In the genomic region with DNA sequence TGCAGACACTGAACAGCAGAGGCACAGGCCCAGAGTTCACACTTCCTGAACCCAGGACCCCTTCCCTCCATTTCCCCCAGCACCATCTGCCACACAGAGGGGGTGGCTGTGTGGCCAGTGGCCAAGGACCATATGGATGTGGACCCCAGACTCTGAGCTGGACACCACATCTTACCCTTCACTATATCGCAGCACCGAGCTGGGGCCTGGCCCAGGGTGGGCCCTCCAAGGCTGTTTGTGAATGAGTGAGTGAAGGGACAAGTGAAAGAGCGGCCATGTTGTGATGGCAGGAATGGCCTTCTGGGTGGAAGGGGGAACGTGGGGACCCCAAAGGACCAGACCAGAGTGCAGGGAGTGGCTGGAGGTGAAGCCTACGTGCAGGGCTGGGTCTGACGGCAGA, we compare ENCODE assay signal across 24 cellular contexts.
"Had no signal": no experiment of that assay in that cellular context is flagged by ENCODE, and none has a peak within 500 bp of the region (broad histone marks: within the 10 kb centered on the region; RNA-seq: fewer than 3 reads in every experiment).

No MANE protein-coding gene starts in this region.

- H3K27me3 ChIP-seq: neutrophil, pancreas, right lobe of liver, tibial nerve, uterus had no signal

- H3K9me3 ChIP-seq: mucosa of descending colon, neutrophil, pancreas, psoas muscle, right lobe of liver, tibial nerve, uterus had no signal

- H3K36me3 ChIP-seq: neutrophil, pancreas, right lobe of liver, uterus had no signal

- H3K4me3 ChIP-seq: lung, mucosa of descending colon, pancreas, psoas muscle, right lobe of liver, smooth muscle cell, tibial nerve, uterus had no signal

- H3K27ac ChIP-seq: neutrophil, pancreas, psoas muscle, right lobe of liver, tibial nerve, uterus had no signal

- H3K4me2 ChIP-seq: smooth muscle cell had no signal

- DNase-seq: hypothalamus; islet precursor cell; midbrain; naive thymus-derived CD4-positive, alpha-beta T cell; occipital lobe; right lobe of liver; stimulated activated CD4-positive, alpha-beta T cell treated with anti-CD3 and anti-CD28 coated beads, Interleukin-1b, Interleukin-23, amount 100 ng/mL, for 48 hours; stimulated activated CD4-positive, alpha-beta T cell treated with anti-CD3 and anti-CD28 coated beads, Interleukin-2, amount 100 ng/mL, for 48 hours; stimulated activated CD4-positive, alpha-beta T cell treated with anti-CD3 and anti-CD28 coated beads, Interleukin-4, amount 100 ng/mL, for 4 hours; stimulated activated CD8-positive, alpha-beta memory T cell treated with anti-CD3 and anti-CD28 coated beads, Interleukin-4, amount 100 ng/mL, for 48 hours; stimulated activated naive CD4-positive, alpha-beta T cell treated with Interleukin-2 at 50 U/mL for 16 hours; stimulated activated naive CD8-positive, alpha-beta T cell treated with anti-CD3 and anti-CD28 coated beads, Interleukin-15, amount 100 ng/mL, for 72 hours; substantia nigra; uterus had no signal

- ATAC-seq: left lobe of liver; mucosa of descending colon; naive thymus-derived CD4-positive, alpha-beta T cell; natural killer cell treated with Interleukin-12 subunit alpha and Interleukin-12 subunit beta and Interleukin-15 and Interleukin-18, amount 100 ng/mL, for 72 hours; pancreas; psoas muscle; right lobe of liver; stimulated activated memory B cell treated with anti-CD40 and anti-IgM and Interleukin-4, amounts not matched to agents 10 μg/mL and 1 μg/mL and 100 μg/mL, for 72 hours; stimulated activated naive CD8-positive, alpha-beta T cell treated with anti-CD3 and anti-CD28 coated beads, Interleukin-15, amount 100 ng/mL, for 72 hours had no signal

- H3K4me1 ChIP-seq: pancreas, psoas muscle, right lobe of liver, tibial nerve, uterus had no signal
